Comparison of ENCODE assay signal across 21 cellular contexts in genomic region chr2:238646281-238646680, GRCh38.
"Had no signal": no experiment of that assay in that cellular context is flagged by ENCODE, and none has a peak within 500 bp of the region (broad histone marks: within the 10 kb centered on the region; RNA-seq: fewer than 3 reads in every experiment).

No MANE protein-coding gene starts in this region.

- H3K79me2 ChIP-seq: hepatocyte had no signal

- ATAC-seq: esophagus mucosa, foreskin keratinocyte, left cardiac atrium, pancreas, psoas muscle had no signal

- H3K4me1 ChIP-seq: foreskin keratinocyte, pancreas, psoas muscle, thyroid gland had no signal

- H3K27ac ChIP-seq: dorsolateral prefrontal cortex, foreskin keratinocyte, hepatocyte, pancreas, psoas muscle, thyroid gland had no signal

- H3K36me3 ChIP-seq: pancreas, stomach, suprapubic skin, thyroid gland, vagina had no signal

- H3K4me3 ChIP-seq: dorsolateral prefrontal cortex, hepatocyte, pancreas, psoas muscle, stomach, suprapubic skin, thyroid gland, vagina had no signal

- H3K27me3 ChIP-seq: foreskin keratinocyte, hepatocyte, pancreas, stomach, suprapubic skin, thyroid gland, vagina had no signal

- H3K9me3 ChIP-seq: pancreas, psoas muscle, stomach, suprapubic skin, thyroid gland, vagina had no signal

- H2AFZ ChIP-seq: hepatocyte had no signal

- DNase-seq: central memory CD4-positive, alpha-beta T cell; cortex of kidney; dorsolateral prefrontal cortex; effector CD8-positive, alpha-beta T cell; foreskin keratinocyte; kidney; left cardiac atrium; midbrain; naive B cell; occipital lobe; pancreas; psoas muscle; small intestine; stimulated activated CD4-positive, alpha-beta T cell treated with anti-CD3 and anti-CD28 coated beads, Interleukin-12 subunit alpha, Interleukin-12 subunit beta, amount 100 ng/mL, for 4 hours; stimulated activated naive CD4-positive, alpha-beta T cell; stomach; thyroid gland had no signal
